ENCODE assay signal across 8 cellular contexts in genomic region chr5:139710370-139711066, GRCh38.
DNase-seq lines count a peak whose midpoint lies in the region; ATAC-seq and TF ChIP-seq lines count a peak whose summit lies in the region.

No MANE protein-coding gene starts in this region.

- WGBS in GM23248 (ENCODE audit: low coverage in 1 of 2, low lambda C conversion rate in 2 of 2, missing lambda C conversion rate in 2 of 2), 2 experiments = 24 to 27% methylated on average over 49 to 57 of the region's 57 CpGs
- 3 to 6% (median 4%) methylated on average over 55 to 57 of the region's 57 CpGs for WGBS in ovary, 3 donors

- BruUV-seq in PC-9 (replicated peaks; lab: Mats Ljungman, UMichigan) = no TSS peak

- peak; percentile 90 for DNase-seq in AG08396 (ENCODE audit: low spot score)
- peak; percentile 96 for DNase-seq in GM23248
- DNase-seq in PC-9 = peak in 1 of 2 experiments; percentile 44
- DNase-seq in activated naive CD4-positive, alpha-beta T cell treated with Interleukin-2 at 50 U/mL for 16 hours = peak; percentile 55
- DNase-seq in globus pallidus (ENCODE audit: low spot score) = peak; percentile 59
- peak; percentile 29 to 73 (median 66) for DNase-seq in ovary
- peak in 1 of 2 donors; percentile 88 for DNase-seq in vagina (ENCODE audit: extremely low spot score in 2 of 2)

- H2AFZ ChIP-seq in GM23248 (peak overlapping the region; percentile 76), PC-9 (peak overlapping the region; percentile 72)

- H3K9me2 ChIP-seq in GM23248 (ENCODE audit: insufficient read depth) = no peaks in the 10 kb centered on the region
- no peaks in the 10 kb centered on the region for H3K9me2 ChIP-seq in PC-9 (ENCODE audit: insufficient read depth)

- H4K20me1 ChIP-seq in GM23248 (ENCODE audit: insufficient read depth) (no peaks in the 10 kb centered on the region), PC-9 (ENCODE audit: insufficient read depth) (no peaks in the 10 kb centered on the region)

- H3K36me3 ChIP-seq in GM23248 (ENCODE audit: low read depth) (no peaks in the 10 kb centered on the region), PC-9 (ENCODE audit: low read depth) (no peaks in the 10 kb centered on the region), ovary (no peaks in the 10 kb centered on the region), vagina (no peaks in the 10 kb centered on the region)

- intact Hi-C loops in PC-9 (cut with micrococcal nuclease; ENCODE audit: unreplicated experiment) (no loop called here), ovary (cut with DNase I) (no loop called here), vagina (cut with DNase I) (no loop called here)

- H3K27me3 ChIP-seq in GM23248 (replicated peaks; ENCODE audit: insufficient read depth) (no peaks in the 10 kb centered on the region), PC-9 (ENCODE audit: insufficient read depth, low read depth) (peaks cover 14% of the 10 kb centered on the region), ovary (no peaks in the 10 kb centered on the region), vagina (no peaks in the 10 kb centered on the region)

- no peak for TF ChIP-seq POLR2A in ovary (IDR thresholded peaks at IDR 0.05)
- TF ChIP-seq POLR2A in vagina (IDR thresholded peaks at IDR 0.05) = no peak

- TF ChIP-seq CTCF in PC-9 (conservative IDR thresholded peaks at IDR 0.05) (no peak), ovary (IDR thresholded peaks at IDR 0.05) (no peak), vagina (IDR thresholded peaks at IDR 0.05) (no peak)

- ATAC-seq in HG03280 (IDR thresholded peaks at IDR 0.05; ENCODE audit: unreplicated experiment) = no peak

- in situ Hi-C loops in GM23248 (cut with MboI) = no loop called here

- H3K4me3 ChIP-seq in GM23248 (peak overlapping the region; percentile 75), PC-9 (peak overlapping the region; percentile 71), ovary (peak overlapping the region; percentile 34), vagina (peak overlapping the region; percentile 41 to 61)

- H3F3A ChIP-seq in GM23248 (ENCODE audit: insufficient read depth) = peaks cover 9% of the 10 kb centered on the region
- H3F3A ChIP-seq in PC-9 (ENCODE audit: insufficient read depth, low read depth) = peaks cover 7% of the 10 kb centered on the region; the same call in 1 of the 2 replicates

- H3K27ac ChIP-seq in GM23248 = peak overlapping the region; percentile 44
- no peak overlapping the region for H3K27ac ChIP-seq in PC-9
- H3K27ac ChIP-seq in ovary = no peak overlapping the region
- peak overlapping the region; percentile 31 for H3K27ac ChIP-seq in vagina

- peaks cover 4% of the 10 kb centered on the region; the same call in 1 of the 2 replicates for H3K4me1 ChIP-seq in GM23248 (ENCODE audit: insufficient read depth)
- peaks cover 5% of the 10 kb centered on the region for H3K4me1 ChIP-seq in PC-9 (replicated peaks; ENCODE audit: insufficient read depth)
- H3K4me1 ChIP-seq in ovary (ENCODE audit: insufficient read depth) = peaks cover 15% of the 10 kb centered on the region
- H3K4me1 ChIP-seq in vagina = peaks cover 39% of the 10 kb centered on the region

- H3K4me2 ChIP-seq in GM23248 (ENCODE audit: unreplicated experiment) = peak overlapping the region; percentile 98
- peak overlapping the region; percentile 99 for H3K4me2 ChIP-seq in PC-9

- POLR2A ChIA-PET in PC-9 (lab: Charles Lee; ENCODE audit: unreplicated experiment) = no interaction called here

- CTCF ChIA-PET in PC-9 (lab: Charles Lee) = interaction anchor here (0.6 to 1.1 kb wide), 5 partner anchors 35 to 75 kb away, joined by 3 to 6 read pairs (median 5); partner anchors contain the start of gene CXXC5

- no peaks in the 10 kb centered on the region for H3K79me2 ChIP-seq in GM23248 (ENCODE audit: insufficient read depth)
- no peaks in the 10 kb centered on the region for H3K79me2 ChIP-seq in PC-9 (ENCODE audit: low read depth)

- TF ChIP-seq EP300 in ovary (IDR thresholded peaks at IDR 0.05) = no peak

- H3K9ac ChIP-seq in GM23248 = peak overlapping the region; percentile 91

- H3K9me3 ChIP-seq in GM23248 (ENCODE audit: low read depth) (no peaks in the 10 kb centered on the region), PC-9 (ENCODE audit: insufficient read depth, low read depth) (no peaks in the 10 kb centered on the region), ovary (no peaks in the 10 kb centered on the region), vagina (no peaks in the 10 kb centered on the region)

Comparison
In these comparisons a context has a peak if more than half of its experiments do, and no peak if none do; other contexts are left out.
1. H3K27ac ChIP-seq: peak in GM23248 (single experiment) and vagina (single experiment); none in PC-9 (single experiment) and ovary (0 of 2).
2. Peak in every context shown above with its lines, with median percentiles within 50 percentile points of each other: H3K4me3 ChIP-seq.